ENCODE assay signal across 1 cellular context in genomic region chr9:76395381-76395780, GRCh38.
TF ChIP-seq lines count a peak whose summit lies in the region.

No MANE protein-coding gene starts in this region.

TF ChIP-seq in GM23338, 12 proteins besides CTCF, POLR2A, EP300 and RAD21 (continued from another document):
- TF ChIP-seq ZNF114 (CRISPR knock-in tag; IDR thresholded peaks at IDR 0.05) (no peak), POLR2AphosphoS5 (IDR thresholded peaks at IDR 0.05; ENCODE audit: low read depth) (no peak), ZNF331 (CRISPR knock-in tag; IDR thresholded peaks at IDR 0.05; ENCODE audit: low read depth) (no peak), EZH2phosphoT487 (IDR thresholded peaks at IDR 0.05; ENCODE audit: unreplicated experiment) (no peak), NANOG (IDR thresholded peaks at IDR 0.05; ENCODE audit: borderline replicate concordance) (no peak), EZH2 (IDR thresholded peaks at IDR 0.05; ENCODE audit: low read depth, unreplicated experiment) (no peak), STAT1 (IDR thresholded peaks at IDR 0.05; ENCODE audit: unreplicated experiment) (no peak), JUNB (IDR thresholded peaks at IDR 0.05; ENCODE audit: unreplicated experiment) (no peak)
- TF ChIP-seq, protein P1, sequence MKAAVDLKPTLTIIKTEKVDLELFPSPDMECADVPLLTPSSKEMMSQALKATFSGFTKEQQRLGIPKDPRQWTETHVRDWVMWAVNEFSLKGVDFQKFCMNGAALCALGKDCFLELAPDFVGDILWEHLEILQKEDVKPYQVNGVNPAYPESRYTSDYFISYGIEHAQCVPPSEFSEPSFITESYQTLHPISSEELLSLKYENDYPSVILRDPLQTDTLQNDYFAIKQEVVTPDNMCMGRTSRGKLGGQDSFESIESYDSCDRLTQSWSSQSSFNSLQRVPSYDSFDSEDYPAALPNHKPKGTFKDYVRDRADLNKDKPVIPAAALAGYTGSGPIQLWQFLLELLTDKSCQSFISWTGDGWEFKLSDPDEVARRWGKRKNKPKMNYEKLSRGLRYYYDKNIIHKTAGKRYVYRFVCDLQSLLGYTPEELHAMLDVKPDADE (IDR thresholded peaks at IDR 0.05), result no peak
